Comparison of ENCODE assay signal across 2 cellular contexts in the genomic region with DNA sequence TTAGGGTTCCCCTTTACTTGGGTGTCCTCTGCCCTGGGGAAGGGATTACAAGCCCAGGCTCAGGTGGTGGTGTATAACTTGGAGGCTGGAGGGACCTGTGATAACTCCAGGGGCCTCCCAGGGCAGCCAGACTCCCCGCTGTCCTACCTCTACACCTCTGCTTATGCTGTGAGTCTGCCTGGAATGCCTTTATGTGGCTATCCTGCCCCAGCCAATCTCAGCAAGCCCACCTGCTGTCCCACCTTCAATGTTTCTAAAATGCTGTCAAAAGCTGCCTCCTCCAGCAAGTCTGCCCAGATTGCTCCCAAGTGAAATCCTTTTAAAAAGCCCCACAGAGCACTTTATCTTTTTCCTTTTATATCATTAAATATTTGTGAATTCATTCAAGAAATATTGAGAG.
A peak's percentile ranks its signal among the peaks of the same experiment; 100 is the strongest.
TF ChIP-seq lines count a peak whose summit lies in the region.

No MANE protein-coding gene starts in this region.

TF ChIP-seq in GM23338, 12 proteins besides CTCF, POLR2A, EP300 and RAD21:
- TF ChIP-seq EZH2phosphoT487 (IDR thresholded peaks at IDR 0.05; ENCODE audit: unreplicated experiment), result no peak
- TF ChIP-seq, protein P1, sequence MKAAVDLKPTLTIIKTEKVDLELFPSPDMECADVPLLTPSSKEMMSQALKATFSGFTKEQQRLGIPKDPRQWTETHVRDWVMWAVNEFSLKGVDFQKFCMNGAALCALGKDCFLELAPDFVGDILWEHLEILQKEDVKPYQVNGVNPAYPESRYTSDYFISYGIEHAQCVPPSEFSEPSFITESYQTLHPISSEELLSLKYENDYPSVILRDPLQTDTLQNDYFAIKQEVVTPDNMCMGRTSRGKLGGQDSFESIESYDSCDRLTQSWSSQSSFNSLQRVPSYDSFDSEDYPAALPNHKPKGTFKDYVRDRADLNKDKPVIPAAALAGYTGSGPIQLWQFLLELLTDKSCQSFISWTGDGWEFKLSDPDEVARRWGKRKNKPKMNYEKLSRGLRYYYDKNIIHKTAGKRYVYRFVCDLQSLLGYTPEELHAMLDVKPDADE (IDR thresholded peaks at IDR 0.05), result no peak
- TF ChIP-seq NANOG (IDR thresholded peaks at IDR 0.05; ENCODE audit: borderline replicate concordance), result no peak
- no peak for TF ChIP-seq REST (IDR thresholded peaks at IDR 0.05; ENCODE audit: unreplicated experiment)
- TF ChIP-seq ZNF462 (CRISPR knock-in tag; IDR thresholded peaks at IDR 0.05), result no peak
- no peak for TF ChIP-seq ZNF114 (CRISPR knock-in tag; IDR thresholded peaks at IDR 0.05)
- no peak for TF ChIP-seq JUNB (IDR thresholded peaks at IDR 0.05; ENCODE audit: unreplicated experiment)
- TF ChIP-seq POLR2AphosphoS5 (IDR thresholded peaks at IDR 0.05; ENCODE audit: low read depth), result no peak
- no peak for TF ChIP-seq EZH2 (IDR thresholded peaks at IDR 0.05; ENCODE audit: low read depth, unreplicated experiment)
- TF ChIP-seq ZNF331 (CRISPR knock-in tag; IDR thresholded peaks at IDR 0.05; ENCODE audit: low read depth), result no peak

TF ChIP-seq in K562, 482 proteins besides CTCF, POLR2A, EP300 and RAD21:
- TF ChIP-seq ZFP36 (IDR thresholded peaks at IDR 0.05; ENCODE audit: low read depth, low read length, partially characterized antibody) (peak; percentile 95), ZNF436 (CRISPR knock-in tag; IDR thresholded peaks at IDR 0.05) (0 out of 2 replicates have a peak, but pooled peaks have one; percentile 33), STAG1 (CRISPR knock-in tag; IDR thresholded peaks at IDR 0.05; ENCODE audit: borderline replicate concordance) (no peak)
